9 cellular contexts compared by ENCODE assay signal in the genomic region with DNA sequence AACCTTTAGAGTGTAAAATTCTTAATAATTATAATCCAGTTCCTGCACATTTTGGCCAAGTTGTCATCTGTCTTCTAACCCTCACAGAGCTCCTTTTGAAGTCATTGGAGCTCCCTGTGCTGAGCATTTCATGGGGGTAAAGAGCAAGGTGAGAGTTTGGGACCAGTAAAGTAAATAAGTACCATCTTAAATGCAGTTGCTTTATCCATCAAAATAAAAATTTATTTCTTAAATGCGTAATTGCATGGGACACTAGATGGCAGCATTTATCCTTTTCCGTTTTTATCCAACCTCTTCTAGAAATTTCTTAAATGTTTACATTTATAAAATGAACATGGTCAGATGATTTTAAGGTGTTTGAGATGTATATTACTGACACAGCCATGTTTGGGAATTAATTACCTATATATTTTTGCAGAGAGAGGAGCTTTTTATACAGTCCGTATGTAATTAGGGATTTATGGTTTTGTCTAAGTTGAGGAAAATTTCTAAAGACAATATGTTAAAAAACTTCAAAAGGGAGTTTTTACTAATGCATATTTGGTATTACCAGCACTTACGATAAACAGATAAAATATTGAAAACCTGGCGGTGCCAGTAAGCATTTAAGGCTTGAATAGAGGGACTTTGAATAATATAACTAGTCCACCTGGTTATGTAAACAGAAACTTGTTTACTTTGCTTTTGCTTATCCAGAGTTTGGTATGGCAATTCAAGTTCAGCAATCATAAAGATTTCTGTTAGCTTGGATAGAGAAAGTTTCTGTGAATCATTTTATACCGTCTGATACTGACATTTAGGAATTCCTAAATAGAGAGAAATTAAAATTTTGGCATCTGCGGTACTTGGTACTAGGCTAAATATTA. TPM values are rescaled to one million over a fixed set of nuclear protein-coding genes. Genes with fewer than 3 reads are reported as not detected.
DNase-seq lines count a peak whose midpoint lies in the region; ATAC-seq and TF ChIP-seq lines count a peak whose summit lies in the region.
"Had no signal": no experiment of that assay in that cellular context is flagged by ENCODE, and none has a peak within 500 bp of the region (broad histone marks: within the 10 kb centered on the region; RNA-seq: fewer than 3 reads in every experiment).

No MANE protein-coding gene starts in this region.

- H2AFZ ChIP-seq in neural progenitor cell (replicated peaks): no peak overlapping the region

- H3K27ac Mint-ChIP-seq in chondrocyte (ENCODE audit: unreplicated experiment) (peak overlapping the region; percentile 66), neural progenitor cell (no peak overlapping the region)
- H3K27ac Mint-ChIP-seq in activated naive CD8-positive, alpha-beta T cell treated with anti-CD3 and anti-CD28 coated beads, Interleukin-2, amount 50 U/mL, for 24 hours: no peak overlapping the region

- H3K4me1 ChIP-seq in neural progenitor cell: peaks cover 10% of the 10 kb centered on the region

- no peak for ATAC-seq in activated naive CD8-positive, alpha-beta T cell treated with anti-CD3 and anti-CD28 coated beads, Interleukin-2, amount 50 U/mL, for 24 hours
- no peak for ATAC-seq in HG03460 (IDR thresholded peaks at IDR 0.05; ENCODE audit: unreplicated experiment)

- H3K27me3 Mint-ChIP-seq in chondrocyte (ENCODE audit: low read depth) (no peaks in the 10 kb centered on the region), neural progenitor cell (ENCODE audit: insufficient read depth, low read depth) (no peaks in the 10 kb centered on the region)
- no peaks in the 10 kb centered on the region for H3K27me3 Mint-ChIP-seq in activated naive CD8-positive, alpha-beta T cell treated with anti-CD3 and anti-CD28 coated beads, Interleukin-2, amount 50 U/mL, for 24 hours

- H3K9ac ChIP-seq in neural progenitor cell: no peak overlapping the region

- DNase-seq in ELR (ENCODE audit: low read depth) (peak; percentile 59), NB4 (ENCODE audit: low read depth) (peak; percentile 31), chondrocyte (ENCODE audit: low spot score) (no peak), neural progenitor cell (ENCODE audit: low spot score) (no peak), NCI-H2107 (lab: John Stamatoyannopoulos, UW) (no peak), superior temporal gyrus (ENCODE audit: extremely low spot score) (no peak)
- DNase-seq in activated naive CD8-positive, alpha-beta T cell treated with anti-CD3 and anti-CD28 coated beads, Interleukin-2, amount 50 U/mL, for 24 hours: no peak
- DNase-seq: NCI-H345 had no signal

- TF ChIP-seq POLR2A in NB4 (IDR thresholded peaks at IDR 0.05; ENCODE audit: extremely low read depth, insufficient read length): no peak

- no peaks in the 10 kb centered on the region for H3K9me3 Mint-ChIP-seq in chondrocyte (ENCODE audit: low read depth)
- no peaks in the 10 kb centered on the region for H3K9me3 Mint-ChIP-seq in neural progenitor cell
- H3K9me3 Mint-ChIP-seq in activated naive CD8-positive, alpha-beta T cell treated with anti-CD3 and anti-CD28 coated beads, Interleukin-2, amount 50 U/mL, for 24 hours: no peaks in the 10 kb centered on the region

- H3F3A ChIP-seq in neural progenitor cell (ENCODE audit: low read depth): no peaks in the 10 kb centered on the region

- peaks cover 30% of the 10 kb centered on the region for H4K20me1 ChIP-seq in neural progenitor cell (ENCODE audit: low read depth)

- H3K36me3 ChIP-seq in neural progenitor cell: peaks cover 11% of the 10 kb centered on the region

- no peaks in the 10 kb centered on the region for H3K27me3 ChIP-seq in neural progenitor cell

- peak; percentile 24 for TF ChIP-seq CTCF in NB4 (IDR thresholded peaks at IDR 0.05; ENCODE audit: low read depth, low read length)
- peak; percentile 92 for TF ChIP-seq CTCF in chondrocyte (IDR thresholded peaks at IDR 0.05)
- TF ChIP-seq CTCF in neural progenitor cell (IDR thresholded peaks at IDR 0.05): peak; percentile 55

- H3K79me2 ChIP-seq in neural progenitor cell (ENCODE audit: low read depth): peaks cover 52% of the 10 kb centered on the region

- H3K4me1 Mint-ChIP-seq in chondrocyte (ENCODE audit: low read depth) (peaks cover 57% of the 10 kb centered on the region), neural progenitor cell (peaks cover 10% of the 10 kb centered on the region)
- H3K4me1 Mint-ChIP-seq in activated naive CD8-positive, alpha-beta T cell treated with anti-CD3 and anti-CD28 coated beads, Interleukin-2, amount 50 U/mL, for 24 hours: peaks cover 17% of the 10 kb centered on the region

- H3K4me3 ChIP-seq in NB4 (ENCODE audit: low read depth, low read length) (no peak overlapping the region), neural progenitor cell (no peak overlapping the region)

- H3K4me2 ChIP-seq in neural progenitor cell: no peak overlapping the region

- H3K4me3 Mint-ChIP-seq in chondrocyte (ENCODE audit: unreplicated experiment) (no peak overlapping the region), neural progenitor cell (no peak overlapping the region)
- H3K4me3 Mint-ChIP-seq in activated naive CD8-positive, alpha-beta T cell treated with anti-CD3 and anti-CD28 coated beads, Interleukin-2, amount 50 U/mL, for 24 hours: no peak overlapping the region

- peaks cover 10% of the 10 kb centered on the region for H3K36me3 Mint-ChIP-seq in chondrocyte (ENCODE audit: low read depth)
- H3K36me3 Mint-ChIP-seq in neural progenitor cell: peaks cover 19% of the 10 kb centered on the region
- peaks cover 9% of the 10 kb centered on the region for H3K36me3 Mint-ChIP-seq in activated naive CD8-positive, alpha-beta T cell treated with anti-CD3 and anti-CD28 coated beads, Interleukin-2, amount 50 U/mL, for 24 hours (ENCODE audit: low read depth)

- H3K27ac ChIP-seq in neural progenitor cell: no peak overlapping the region

- no peaks in the 10 kb centered on the region for H3K9me3 ChIP-seq in neural progenitor cell (ENCODE audit: low read depth)

RNA-seq across cellular contexts. Expression of gene ACSL3, which starts 54.5 kb away (rescaled TPM):
- total RNA-seq in chondrocyte (88.4 to 115 TPM (median 107 TPM) in 3 replicates), neural progenitor cell (ENCODE audit: low replicate concordance) (80.6 and 106 TPM in 2 replicates)

Comparison
In these comparisons a context has a peak if more than half of its experiments do, and no peak if none do; other contexts are left out.
1. DNase-seq: peak in ELR (single experiment) and NB4 (single experiment); none in chondrocyte (single experiment), neural progenitor cell (single experiment), activated naive CD8-positive, alpha-beta T cell treated with anti-CD3 and anti-CD28 coated beads, Interleukin-2, amount 50 U/mL, for 24 hours (single experiment), NCI-H2107 (single experiment) and superior temporal gyrus (single experiment).
2. CTCF ChIP-seq: peak in every context shown above with its lines; median percentile 92 in chondrocyte; 55 in neural progenitor cell; 24 in NB4.